1 cellular context compared by ENCODE assay signal in the genomic region with DNA sequence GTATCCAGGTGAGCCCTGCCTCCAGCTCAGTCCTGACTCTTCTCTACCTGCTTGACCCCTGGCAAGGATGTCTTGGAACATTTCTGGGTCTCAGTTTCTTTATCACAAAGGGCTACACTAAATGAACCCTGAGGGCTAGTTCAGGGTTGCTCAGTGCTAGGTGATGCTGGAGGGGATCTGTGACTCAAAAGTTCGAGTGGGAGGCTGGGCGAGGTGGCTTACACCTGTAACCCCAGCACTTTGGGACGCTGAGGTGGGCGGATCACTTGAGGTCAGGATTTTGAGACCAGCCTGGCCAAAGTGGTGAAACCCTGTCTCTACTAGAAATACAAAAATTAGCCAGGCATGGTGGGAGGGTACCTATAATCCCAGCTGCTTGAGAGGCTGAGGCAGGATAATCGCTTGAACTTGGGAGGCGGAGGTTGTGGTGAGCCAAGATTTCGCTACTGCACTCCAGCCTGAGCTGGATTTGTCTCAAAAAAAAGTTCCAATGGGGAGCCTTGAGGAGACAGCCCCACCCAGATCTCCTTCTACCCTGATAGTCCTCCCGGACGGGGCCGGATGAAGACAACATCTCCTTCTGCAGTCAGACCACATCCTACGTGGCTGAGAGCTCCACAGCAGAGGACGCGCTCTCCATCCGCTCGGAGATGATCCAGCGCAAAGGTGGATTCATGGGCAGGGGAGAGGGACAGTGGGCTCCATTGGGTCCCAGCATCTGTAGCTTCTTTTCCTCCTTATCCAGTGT.
TF ChIP-seq lines count a peak whose summit lies in the region.

No MANE protein-coding gene starts in this region.

TF ChIP-seq in A549, 52 proteins besides CTCF, POLR2A, EP300 and RAD21:
- TF ChIP-seq MYC (IDR thresholded peaks at IDR 0.05; ENCODE audit: borderline replicate concordance, low read length) (no peak), ZSCAN20 (CRISPR knock-in tag; IDR thresholded peaks at IDR 0.05) (no peak), NFE2L2 (conservative IDR thresholded peaks at IDR 0.05; ENCODE audit: low read length) (no peak), KDM5A (IDR thresholded peaks at IDR 0.05) (no peak), SMC3 (IDR thresholded peaks at IDR 0.05) (no peak), EHMT2 (IDR thresholded peaks at IDR 0.05; ENCODE audit: low read depth) (no peak), CEBPB (IDR thresholded peaks at IDR 0.05) (no peak), ZC3H11A (IDR thresholded peaks at IDR 0.05) (no peak), RNF2 (IDR thresholded peaks at IDR 0.05; ENCODE audit: borderline replicate concordance, low read depth) (no peak), SREBF2 (IDR thresholded peaks at IDR 0.05) (no peak), CBX2 (IDR thresholded peaks at IDR 0.05; ENCODE audit: borderline replicate concordance, low read depth) (no peak), CBX8 (IDR thresholded peaks at IDR 0.05) (no peak), EHF (CRISPR knock-in tag; IDR thresholded peaks at IDR 0.05) (no peak), MAZ (IDR thresholded peaks at IDR 0.05; ENCODE audit: borderline replicate concordance, low read depth, low read length) (no peak)
- TF ChIP-seq, protein P1, sequence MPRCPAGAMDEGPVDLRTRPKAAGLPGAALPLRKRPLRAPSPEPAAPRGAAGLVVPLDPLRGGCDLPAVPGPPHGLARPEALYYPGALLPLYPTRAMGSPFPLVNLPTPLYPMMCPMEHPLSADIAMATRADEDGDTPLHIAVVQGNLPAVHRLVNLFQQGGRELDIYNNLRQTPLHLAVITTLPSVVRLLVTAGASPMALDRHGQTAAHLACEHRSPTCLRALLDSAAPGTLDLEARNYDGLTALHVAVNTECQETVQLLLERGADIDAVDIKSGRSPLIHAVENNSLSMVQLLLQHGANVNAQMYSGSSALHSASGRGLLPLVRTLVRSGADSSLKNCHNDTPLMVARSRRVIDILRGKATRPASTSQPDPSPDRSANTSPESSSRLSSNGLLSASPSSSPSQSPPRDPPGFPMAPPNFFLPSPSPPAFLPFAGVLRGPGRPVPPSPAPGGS (IDR thresholded peaks at IDR 0.05): no peak
- TF ChIP-seq, protein P2, sequence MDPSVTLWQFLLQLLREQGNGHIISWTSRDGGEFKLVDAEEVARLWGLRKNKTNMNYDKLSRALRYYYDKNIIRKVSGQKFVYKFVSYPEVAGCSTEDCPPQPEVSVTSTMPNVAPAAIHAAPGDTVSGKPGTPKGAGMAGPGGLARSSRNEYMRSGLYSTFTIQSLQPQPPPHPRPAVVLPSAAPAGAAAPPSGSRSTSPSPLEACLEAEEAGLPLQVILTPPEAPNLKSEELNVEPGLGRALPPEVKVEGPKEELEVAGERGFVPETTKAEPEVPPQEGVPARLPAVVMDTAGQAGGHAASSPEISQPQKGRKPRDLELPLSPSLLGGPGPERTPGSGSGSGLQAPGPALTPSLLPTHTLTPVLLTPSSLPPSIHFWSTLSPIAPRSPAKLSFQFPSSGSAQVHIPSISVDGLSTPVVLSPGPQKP (IDR thresholded peaks at IDR 0.05; ENCODE audit: low read depth, low read length): no peak
- TF ChIP-seq, protein P3, sequence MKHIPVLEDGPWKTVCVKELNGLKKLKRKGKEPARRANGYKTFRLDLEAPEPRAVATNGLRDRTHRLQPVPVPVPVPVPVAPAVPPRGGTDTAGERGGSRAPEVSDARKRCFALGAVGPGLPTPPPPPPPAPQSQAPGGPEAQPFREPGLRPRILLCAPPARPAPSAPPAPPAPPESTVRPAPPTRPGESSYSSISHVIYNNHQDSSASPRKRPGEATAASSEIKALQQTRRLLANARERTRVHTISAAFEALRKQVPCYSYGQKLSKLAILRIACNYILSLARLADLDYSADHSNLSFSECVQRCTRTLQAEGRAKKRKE (CRISPR knock-in tag; IDR thresholded peaks at IDR 0.05; ENCODE audit: low read depth): no peak
- TF ChIP-seq, protein P4, sequence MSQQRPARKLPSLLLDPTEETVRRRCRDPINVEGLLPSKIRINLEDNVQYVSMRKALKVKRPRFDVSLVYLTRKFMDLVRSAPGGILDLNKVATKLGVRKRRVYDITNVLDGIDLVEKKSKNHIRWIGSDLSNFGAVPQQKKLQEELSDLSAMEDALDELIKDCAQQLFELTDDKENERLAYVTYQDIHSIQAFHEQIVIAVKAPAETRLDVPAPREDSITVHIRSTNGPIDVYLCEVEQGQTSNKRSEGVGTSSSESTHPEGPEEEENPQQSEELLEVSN (IDR thresholded peaks at IDR 0.05; ENCODE audit: borderline replicate concordance, low read depth): no peak
